In the genomic region with DNA sequence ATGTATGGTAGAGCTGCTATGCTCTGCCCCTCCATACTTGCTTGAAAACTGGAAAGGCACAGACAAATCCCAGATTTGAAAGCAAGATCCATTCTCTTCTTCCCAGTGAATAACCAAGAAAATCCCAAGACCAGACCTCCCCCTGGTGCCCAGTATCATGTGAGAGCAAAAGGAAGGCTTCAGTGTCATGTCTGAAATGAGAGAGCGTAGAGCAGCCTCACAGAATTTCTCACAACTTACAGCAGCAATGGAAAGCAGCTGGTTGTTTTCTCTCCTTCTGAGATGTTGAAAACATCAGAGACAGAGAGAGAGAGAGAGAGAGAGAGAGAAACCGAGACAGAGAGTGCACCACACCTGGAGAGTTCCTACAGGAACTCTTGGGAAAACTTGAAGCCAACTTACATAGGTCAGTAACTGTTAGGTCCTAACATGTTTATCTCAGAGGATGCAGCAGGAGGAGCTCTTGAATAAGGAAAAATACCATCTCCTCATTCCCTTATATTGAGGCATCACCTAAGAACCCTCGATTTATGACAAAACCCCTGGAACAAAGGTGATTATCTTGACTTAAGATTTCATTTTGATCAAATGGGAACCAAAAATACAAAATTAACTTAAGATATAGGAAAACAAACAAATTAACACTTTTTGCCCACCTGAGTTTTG, we compare ENCODE assay signal across 9 cellular contexts.
DNase-seq lines count a peak whose midpoint lies in the region; ATAC-seq and TF ChIP-seq lines count a peak whose summit lies in the region.
"Had no signal": no experiment of that assay in that cellular context is flagged by ENCODE, and none has a peak within 500 bp of the region (broad histone marks: within the 10 kb centered on the region; RNA-seq: fewer than 3 reads in every experiment).

No MANE protein-coding gene starts in this region.

- no peak overlapping the region for H3K4me3 ChIP-seq in gastroesophageal sphincter
- H3K4me3 ChIP-seq in skeletal muscle cell (ENCODE audit: low read depth, low read length): no peak overlapping the region

- TF ChIP-seq CTCF in gastroesophageal sphincter (IDR thresholded peaks at IDR 0.05): peak; percentile 13 to 56 (median 41)

- 40 to 48% methylated on average over 1 to 3 of the region's 3 CpGs for WGBS in gastroesophageal sphincter (ENCODE audit: low coverage in 1 of 2), 2 donors

- no peak for ATAC-seq in gastroesophageal sphincter
- ATAC-seq in HG03025 (IDR thresholded peaks at IDR 0.05; ENCODE audit: low FRiP score, unreplicated experiment): no peak
- ATAC-seq in HG02798 (IDR thresholded peaks at IDR 0.05; ENCODE audit: poor library complexity, unreplicated experiment): no peak

- TF ChIP-seq POLR2A in gastroesophageal sphincter (IDR thresholded peaks at IDR 0.05): no peak

- no peaks in the 10 kb centered on the region for H3K27me3 ChIP-seq in gastroesophageal sphincter

- H3K27ac ChIP-seq in gastroesophageal sphincter: no peak overlapping the region

- DNase-seq in NCI-H1092 treated with DMSO at 0.1 percent for 48 hours (lab: John Stamatoyannopoulos, UW) (peak; percentile 2), NCI-H1092 (lab: John Stamatoyannopoulos, UW) (no peak), OCI-M1 (lab: John Stamatoyannopoulos, UW) (peak; percentile 72), skeletal muscle cell (ENCODE audit: low read depth) (peak; percentile 3), NK-92 (lab: John Stamatoyannopoulos, UW; ENCODE audit: unreplicated experiment) (no peak)
- DNase-seq: activated B cell treated with CpG ODN at 0.5 μM for 24 hours had no signal

- no peak for TF ChIP-seq EP300 in gastroesophageal sphincter (IDR thresholded peaks at IDR 0.05)

- H3K4me1 ChIP-seq in gastroesophageal sphincter: no peaks in the 10 kb centered on the region

- H3K36me3 ChIP-seq in gastroesophageal sphincter: no peaks in the 10 kb centered on the region

- H3K9me3 ChIP-seq in gastroesophageal sphincter: no peaks in the 10 kb centered on the region

Comparison
In these comparisons a context has a peak if more than half of its experiments do, and no peak if none do; other contexts are left out.
1. DNase-seq: peak in NCI-H1092 treated with DMSO at 0.1 percent for 48 hours (single experiment), OCI-M1 (single experiment) and skeletal muscle cell (single experiment); none in NCI-H1092 (single experiment) and NK-92 (single experiment).